ENCODE assay signal across 10 cellular contexts in the genomic region with DNA sequence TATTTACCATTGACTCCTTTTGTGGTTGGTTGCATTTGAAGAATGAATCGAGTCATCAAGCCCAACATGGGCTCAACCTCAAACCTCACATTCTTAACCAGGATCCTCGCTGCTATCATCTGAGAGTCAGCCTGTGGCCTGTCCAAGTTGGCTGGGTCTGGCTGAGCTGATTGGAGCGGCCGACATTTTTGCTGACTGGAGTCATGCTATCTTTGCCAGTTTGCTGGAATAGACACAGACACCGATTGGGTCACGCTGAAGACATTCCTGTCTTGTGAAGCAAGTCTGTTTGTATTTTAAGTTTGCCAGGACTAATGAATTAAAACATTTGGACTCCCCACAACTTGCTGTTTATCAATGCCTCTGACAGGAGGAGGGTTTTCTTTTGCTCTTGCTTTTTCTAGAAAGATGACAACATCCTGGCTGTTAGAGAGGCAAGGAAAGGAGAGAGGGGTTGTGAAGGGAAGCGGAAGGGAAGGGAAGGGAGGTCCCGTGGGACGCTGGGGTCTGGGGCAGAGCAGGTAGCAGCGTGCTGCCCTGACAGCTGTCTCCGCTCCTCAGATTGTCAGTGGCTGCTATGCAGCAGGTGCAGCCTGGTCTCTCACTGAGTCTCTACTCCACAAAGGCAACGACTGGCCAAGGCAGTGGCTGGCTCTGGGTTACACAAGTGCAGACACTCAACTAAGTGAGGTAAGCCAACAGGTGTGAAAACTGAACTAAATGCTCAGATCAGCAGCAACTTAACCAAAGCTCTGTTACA. TPM values are rescaled to one million over a fixed set of nuclear protein-coding genes. Genes with fewer than 3 reads are reported as not detected.
DNase-seq lines count a peak whose midpoint lies in the region; ATAC-seq, FAIRE-seq and TF ChIP-seq lines count a peak whose summit lies in the region.
"Had no signal": no experiment of that assay in that cellular context is flagged by ENCODE, and none has a peak within 500 bp of the region (broad histone marks: within the 10 kb centered on the region; RNA-seq: fewer than 3 reads in every experiment).

A gene with protein sequence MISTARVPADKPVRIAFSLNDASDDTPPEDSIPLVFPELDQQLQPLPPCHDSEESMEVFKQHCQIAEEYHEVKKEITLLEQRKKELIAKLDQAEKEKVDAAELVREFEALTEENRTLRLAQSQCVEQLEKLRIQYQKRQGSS (plus strand): TSS at position 411 of the 760 bp plus-strand sequence. CDS start 2,701 bp downstream, outside the sequence.

- no peak within 1 kb of the TSS for H3K23ac ChIP-seq in mesendoderm (ENCODE audit: low read length)

- 43% methylated on average over 10 of the region's 12 CpGs for WGBS in mammary epithelial cell (ENCODE audit: low coverage, missing lambda C conversion rate)
- WGBS in mesendoderm (ENCODE audit: extremely low coverage, insufficient coverage, low lambda C conversion rate): no CpG with 5 or more reads among the region's 12 CpGs

- BruUV-seq in mammary epithelial cell (replicated peaks; lab: Mats Ljungman, UMichigan): no TSS peak

- H3K27me3 ChIP-seq in mammary epithelial cell (ENCODE audit: insufficient read depth, low read length) (no peaks in the 10 kb centered on the region), mesendoderm (ENCODE audit: insufficient read depth, low read length, poor library complexity) (no peaks in the 10 kb centered on the region)

- no peak within 1 kb of the TSS for H3K18ac ChIP-seq in mesendoderm (ENCODE audit: low read length)

- no peak within 1 kb of the TSS for H4K5ac ChIP-seq in mesendoderm (ENCODE audit: low read length)

- H4K20me1 ChIP-seq in mammary epithelial cell (ENCODE audit: insufficient read depth, low read length): no peaks in the 10 kb centered on the region

- H3K4me1 ChIP-seq in mammary epithelial cell (ENCODE audit: insufficient read depth, low read length) (peaks cover 18% of the 10 kb centered on the region), mesendoderm (ENCODE audit: control insufficient read depth, low read depth, low read length) (no peaks in the 10 kb centered on the region)

- intact Hi-C loops in mammary epithelial cell (cut with micrococcal nuclease): loop anchor here (1.0 kb wide), 1 partner anchor 15 kb away; no protein-coding TSS in a partner anchor

- H3K79me2 ChIP-seq in mammary epithelial cell (ENCODE audit: insufficient read depth, low read length): no peaks in the 10 kb centered on the region
- H3K79me2 ChIP-seq in mesendoderm (ENCODE audit: control insufficient read depth, insufficient read depth, low read length): no peaks in the 10 kb centered on the region

- no peak within 1 kb of the TSS for H3K4ac ChIP-seq in mesendoderm (ENCODE audit: low read depth, low read length)

- POLR2A ChIA-PET in AG04449 (lab: Yijun Ruan, JAX): interaction anchor here (0.8 kb wide), 1 partner anchor 25 kb away, joined by 3 read pairs; no protein-coding TSS in a partner anchor

- H2BK5ac ChIP-seq in mesendoderm (ENCODE audit: low read length): no peak within 1 kb of the TSS

- H3K4me2 ChIP-seq in mammary epithelial cell (ENCODE audit: insufficient read depth, low read depth, low read length): peak within 1 kb of the TSS; percentile 54
- H3K4me2 ChIP-seq in mesendoderm (ENCODE audit: low read length): no peak within 1 kb of the TSS

- H3K9me3 ChIP-seq in mammary epithelial cell (replicated peaks; ENCODE audit: insufficient read depth, low read length): no peaks in the 10 kb centered on the region

- in situ Hi-C loops in mammary epithelial cell (cut with MboI; ENCODE audit: low sequenced_read_pairs in 2 of 2): no loop called here

- no peak for ATAC-seq in GM18858 (IDR thresholded peaks at IDR 0.05; ENCODE audit: unreplicated experiment)
- ATAC-seq: HCT116 had no signal

- H3K4me3 ChIP-seq in AG04449 (ENCODE audit: low read depth, low read length) (peak within 1 kb of the TSS; percentile 39), mammary epithelial cell (replicated peaks in 1 of 3; ENCODE audit: insufficient read depth in 1 of 3, low read depth in 2 of 3, low read length in 3 of 3) (no peak within 1 kb of the TSS), mesendoderm (ENCODE audit: low read length) (no peak within 1 kb of the TSS)

- dilution Hi-C loops in mammary epithelial cell (cut with HindIII; ENCODE audit: low sequenced_read_pairs): no loop called here

- DNase-seq in AG04449 (ENCODE audit: low read depth, low spot score) (peak; percentile 100), HTR-8/SVneo (ENCODE audit: insufficient read length, low spot score) (peak; percentile 81), mammary epithelial cell (peak; percentile 94), mesendoderm (peak; percentile 45), mesenteric fat pad (ENCODE audit: low spot score) (no peak)
- no peak for DNase-seq in central memory CD4-positive, alpha-beta T cell
- no peak for DNase-seq in activated naive CD4-positive, alpha-beta T cell (lab: John Stamatoyannopoulos, UW)
- DNase-seq: activated effector memory CD4-positive, alpha-beta T cell treated with Interleukin-2 at 50 U/mL for 16 hours had no signal

- H3K9ac ChIP-seq in mammary epithelial cell (ENCODE audit: insufficient read depth, low read length) (no peak within 1 kb of the TSS), mesendoderm (ENCODE audit: low read length) (no peak within 1 kb of the TSS)

- TF ChIP-seq CTCF in AG04449 (IDR thresholded peaks at IDR 0.05; ENCODE audit: insufficient read depth, low read length, missing control alignments): no peak
- TF ChIP-seq CTCF in mammary epithelial cell (conservative IDR thresholded peaks at IDR 0.05 in 1 of 2, IDR thresholded peaks at IDR 0.05 in 1 of 2; ENCODE audit: extremely low read depth in 1 of 2, insufficient read depth in 1 of 2, low read depth in 1 of 2, low read length in 2 of 2): no peak

- H3K27ac ChIP-seq in mammary epithelial cell (ENCODE audit: insufficient read depth, low read depth, low read length) (peak within 1 kb of the TSS; percentile 46), mesendoderm (ENCODE audit: low read depth, low read length) (no peak within 1 kb of the TSS)

- H3K56ac ChIP-seq in mesendoderm (ENCODE audit: low read length): no peak within 1 kb of the TSS

- H2BK120ac ChIP-seq in mesendoderm (ENCODE audit: low read depth, low read length): no peak within 1 kb of the TSS

- no peak within 1 kb of the TSS for H2AK5ac ChIP-seq in mesendoderm (ENCODE audit: low read length)

- FAIRE-seq in HTR-8/SVneo (lab: Jason Lieb, UNC): peak; percentile 78

- H3K36me3 ChIP-seq in mammary epithelial cell (ENCODE audit: insufficient read depth, low read length): no peaks in the 10 kb centered on the region
- no peaks in the 10 kb centered on the region for H3K36me3 ChIP-seq in mesendoderm (ENCODE audit: control insufficient read depth, insufficient read depth, low read length)

- no peak within 1 kb of the TSS for H4K8ac ChIP-seq in mesendoderm (ENCODE audit: low read depth, low read length)

- H3K79me1 ChIP-seq in mesendoderm (ENCODE audit: low read length): no peaks in the 10 kb centered on the region

- CTCF ChIA-PET in AG04449 (lab: Yijun Ruan, JAX) (interaction anchor here (1.0 to 1.7 kb wide), 2 partner anchors 34 to 241 kb away, joined by 3 read pairs; no protein-coding TSS in a partner anchor), mammary epithelial cell (lab: Charles Lee; ENCODE audit: low non-redundant PET) (interaction anchor here (0.5 kb wide), 1 partner anchor 14 kb away, joined by 3 read pairs; no protein-coding TSS in a partner anchor)

- H2BK15ac ChIP-seq in mesendoderm (replicated peaks; ENCODE audit: low read depth): no peak within 1 kb of the TSS

- peak within 1 kb of the TSS; percentile 72 for H2AFZ ChIP-seq in mammary epithelial cell (ENCODE audit: low read depth, low read length)

RNA-seq across cellular contexts. Expression of the gene that starts here (rescaled TPM):
- 1 to 10 TPM; 6.0 to 7.7 TPM for total RNA-seq in mammary epithelial cell
- 6.2 TPM for polyA plus RNA-seq in mammary epithelial cell
- polyA minus RNA-seq in mammary epithelial cell: not detected
- 0.03 TPM for polyA plus RNA-seq in mesendoderm (2013, experiment 1 of 2)
- 0.03 TPM for polyA plus RNA-seq in mesendoderm (2013, experiment 2 of 2)
- total RNA-seq in mesenteric fat pad: 3.9 TPM

Comparison
In these comparisons a context has a peak if more than half of its experiments do, and no peak if none do; other contexts are left out.
1. DNase-seq: peak in AG04449 (single experiment), HTR-8/SVneo (single experiment), mammary epithelial cell (single experiment) and mesendoderm (single experiment); none in mesenteric fat pad (single experiment), central memory CD4-positive, alpha-beta T cell (single experiment) and activated naive CD4-positive, alpha-beta T cell (0 of 4).